21 cellular contexts compared by ENCODE assay signal in the genomic region with DNA sequence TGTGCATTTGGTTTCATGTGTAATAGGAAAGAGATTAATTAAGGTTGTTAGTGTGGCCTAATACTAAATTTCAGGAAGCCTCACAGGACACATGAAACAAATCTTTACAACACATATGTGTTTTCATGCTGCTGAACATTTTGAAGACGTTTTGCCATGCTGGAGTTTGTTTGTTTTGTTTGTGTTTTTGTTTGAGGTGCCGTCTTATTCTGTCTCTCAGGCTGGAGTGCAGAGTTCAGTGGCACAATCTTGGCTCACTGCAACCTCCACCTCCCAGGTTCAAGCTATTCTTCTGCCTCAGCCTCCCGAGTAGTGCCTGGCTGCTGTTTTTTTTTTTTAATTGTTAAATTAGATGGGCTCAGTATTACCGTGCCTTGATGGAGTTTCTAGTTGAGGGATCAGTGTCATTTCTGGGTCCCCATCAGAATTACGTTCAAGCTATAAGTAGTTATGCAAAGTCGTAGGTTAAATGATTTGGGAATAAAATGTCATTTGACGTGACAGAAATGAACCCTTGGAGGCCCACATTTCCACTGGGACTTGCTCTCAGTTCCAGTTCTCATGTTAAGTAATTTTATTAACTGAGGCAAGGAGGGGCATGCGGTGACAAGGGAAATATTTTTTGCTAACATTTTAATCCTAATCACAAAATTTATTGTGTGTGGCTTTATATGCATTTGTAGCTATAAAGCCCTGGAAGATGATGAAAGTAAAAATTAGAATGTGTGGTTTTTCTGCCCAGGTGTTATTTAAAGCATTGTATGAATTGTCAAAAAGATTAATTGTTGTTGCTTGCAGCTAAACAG.
DNase-seq lines count a peak whose midpoint lies in the region; FAIRE-seq and TF ChIP-seq lines count a peak whose summit lies in the region.
"Had no signal": no experiment of that assay in that cellular context is flagged by ENCODE, and none has a peak within 500 bp of the region (broad histone marks: within the 10 kb centered on the region; RNA-seq: fewer than 3 reads in every experiment).

No MANE protein-coding gene starts in this region.

- no peak overlapping the region for H2AFZ ChIP-seq in Karpas-422 (ENCODE audit: low read length)

- H3K9ac ChIP-seq in Karpas-422 (ENCODE audit: low read length) (peak overlapping the region; percentile 51), endodermal cell (ENCODE audit: extremely low read depth, low read length, poor library complexity, severe bottlenecking) (no peak overlapping the region)

- no peaks in the 10 kb centered on the region for H3K9me2 ChIP-seq in Karpas-422 (replicated peaks; ENCODE audit: insufficient read depth, low read length)

- peak overlapping the region; percentile 10; the same call in 1 of the 2 replicates for H3K4me3 ChIP-seq in Karpas-422 (ENCODE audit: low read length)
- no peak overlapping the region for H3K4me3 ChIP-seq in endodermal cell (ENCODE audit: low read length)
- no peak overlapping the region for H3K4me3 ChIP-seq in small intestine (ENCODE audit: low read depth in 1 of 2, low read length in 2 of 2)

- 84 to 91% methylated on average over 4 to 7 of the region's 8 CpGs for WGBS in endodermal cell (ENCODE audit: insufficient coverage in 1 of 2, insufficient read length in 1 of 2), 2 experiments
- 37 to 51% (median 41%) methylated on average over 8 of the region's 8 CpGs for WGBS in small intestine, 3 donors

- H3K4me2 ChIP-seq in Karpas-422 (ENCODE audit: low read depth, low read length, poor library complexity, severe bottlenecking) = peak overlapping the region; percentile 55

- H3K4me1 Mint-ChIP-seq in endodermal cell (peaks cover 26% of the 10 kb centered on the region), mesothelial cell of epicardium (no peaks in the 10 kb centered on the region)
- peaks cover 8% of the 10 kb centered on the region for H3K4me1 Mint-ChIP-seq in activated CD4-positive, alpha-beta memory T cell treated with anti-CD3 and anti-CD28 coated beads, Interleukin-2, amount 10 ng/mL, durations not matched to agents 7 days and 5 days
- H3K4me1 Mint-ChIP-seq: IgD-negative memory B cell had no signal

- TF ChIP-seq CTCF in endodermal cell (conservative IDR thresholded peaks at IDR 0.05) (no peak), mesothelial cell of epicardium (IDR thresholded peaks at IDR 0.05; ENCODE audit: unreplicated experiment) (no peak)

- H3K27ac Mint-ChIP-seq in endodermal cell = peak overlapping the region; percentile 21
- H3K27ac Mint-ChIP-seq in mesothelial cell of epicardium = no peak overlapping the region
- H3K27ac Mint-ChIP-seq in activated CD4-positive, alpha-beta memory T cell treated with anti-CD3 and anti-CD28 coated beads, Interleukin-2, amount 10 ng/mL, durations not matched to agents 7 days and 5 days = no peak overlapping the region
- H3K27ac Mint-ChIP-seq: CD4-positive, alpha-beta T cell; HFFc6; IgD-negative memory B cell had no signal

- H3K27ac ChIP-seq in Karpas-422 (ENCODE audit: low read length) (peak overlapping the region; percentile 94), endodermal cell (ENCODE audit: low read depth, low read length) (no peak overlapping the region), small intestine (ENCODE audit: low read depth in 1 of 2, low read length in 1 of 2) (no peak overlapping the region)
- H3K27ac ChIP-seq: C4-2B had no signal

- FAIRE-seq in H54 (lab: Jason Lieb, UNC) = peak; percentile 30
- FAIRE-seq in small intestine (lab: Jason Lieb, UNC) = no peak
- FAIRE-seq: A204.1, H1, HTR-8/SVneo had no signal

- H3K27me3 ChIP-seq in Karpas-422 (ENCODE audit: low read length) = no peaks in the 10 kb centered on the region
- no peaks in the 10 kb centered on the region for H3K27me3 ChIP-seq in endodermal cell (ENCODE audit: control insufficient read depth, insufficient read depth, low read length, poor library complexity, severe bottlenecking)
- H3K27me3 ChIP-seq in small intestine (ENCODE audit: control insufficient read depth in 2 of 2, insufficient read depth in 2 of 2, low read length in 2 of 2) = no peaks in the 10 kb centered on the region
- H3K27me3 ChIP-seq: BE2C had no signal

- no peaks in the 10 kb centered on the region for H3K36me3 ChIP-seq in Karpas-422 (ENCODE audit: insufficient read depth, low read length)
- H3K36me3 ChIP-seq in endodermal cell (ENCODE audit: control insufficient read depth, insufficient read depth, low read length) = no peaks in the 10 kb centered on the region
- no peaks in the 10 kb centered on the region for H3K36me3 ChIP-seq in small intestine (ENCODE audit: control insufficient read depth in 2 of 2, insufficient read depth in 2 of 2, low read length in 2 of 2)
- H3K36me3 ChIP-seq: BE2C had no signal

- H3K79me2 ChIP-seq in Karpas-422 (ENCODE audit: low read length) = no peaks in the 10 kb centered on the region

- no peak for DNase-seq in H54 (ENCODE audit: insufficient read length, low spot score)
- peak; percentile 95 for DNase-seq in Karpas-422
- DNase-seq in endodermal cell = no peak
- DNase-seq in small intestine = peak; percentile 30
- no peak for DNase-seq in mesothelial cell of epicardium (ENCODE audit: low spot score in 2 of 2, unreplicated experiment in 2 of 2)
- DNase-seq in activated CD4-positive, alpha-beta memory T cell treated with anti-CD3 and anti-CD28 coated beads, Interleukin-2, amount 10 ng/mL, durations not matched to agents 7 days and 5 days = no peak
- no peak for DNase-seq in islet precursor cell
- DNase-seq: ACHN; BE2C; CD4-positive, alpha-beta T cell; DMS153; DMS79; GDM1; HCEC 1CT; HFFc6; KBM-7 had no signal

- H4K20me1 ChIP-seq in Karpas-422 (ENCODE audit: insufficient read depth, low read depth, low read length) = no peaks in the 10 kb centered on the region

- TF ChIP-seq POLR2A in H54 (IDR thresholded peaks at IDR 0.05; ENCODE audit: low read depth, low read length) = no peak

- H3K4me3 Mint-ChIP-seq in endodermal cell (no peak overlapping the region), mesothelial cell of epicardium (no peak overlapping the region)
- H3K4me3 Mint-ChIP-seq in activated CD4-positive, alpha-beta memory T cell treated with anti-CD3 and anti-CD28 coated beads, Interleukin-2, amount 10 ng/mL, durations not matched to agents 7 days and 5 days = no peak overlapping the region
- H3K4me3 Mint-ChIP-seq: CD4-positive, alpha-beta T cell; HFFc6 had no signal

- H3K9me3 Mint-ChIP-seq in endodermal cell (no peaks in the 10 kb centered on the region), mesothelial cell of epicardium (no peaks in the 10 kb centered on the region)
- H3K9me3 Mint-ChIP-seq in activated CD4-positive, alpha-beta memory T cell treated with anti-CD3 and anti-CD28 coated beads, Interleukin-2, amount 10 ng/mL, durations not matched to agents 7 days and 5 days = no peaks in the 10 kb centered on the region
- H3K9me3 Mint-ChIP-seq: CD4-positive, alpha-beta T cell; HFFc6 had no signal

- H3K36me3 Mint-ChIP-seq in endodermal cell (ENCODE audit: low read depth) (no peaks in the 10 kb centered on the region), mesothelial cell of epicardium (no peaks in the 10 kb centered on the region)
- no peaks in the 10 kb centered on the region for H3K36me3 Mint-ChIP-seq in activated CD4-positive, alpha-beta memory T cell treated with anti-CD3 and anti-CD28 coated beads, Interleukin-2, amount 10 ng/mL, durations not matched to agents 7 days and 5 days (ENCODE audit: low read depth)
- H3K36me3 Mint-ChIP-seq: IgD-negative memory B cell had no signal

- peaks cover 63% of the 10 kb centered on the region for H3K4me1 ChIP-seq in Karpas-422 (ENCODE audit: low read length)
- H3K4me1 ChIP-seq in endodermal cell (ENCODE audit: control insufficient read depth, insufficient read depth, low read length) = no peaks in the 10 kb centered on the region
- no peaks in the 10 kb centered on the region for H3K4me1 ChIP-seq in small intestine (ENCODE audit: control insufficient read depth in 2 of 2, insufficient read depth in 1 of 2, low read depth in 1 of 2, low read length in 1 of 2)
- H3K4me1 ChIP-seq: BE2C had no signal

- POLR2A ChIA-PET in activated CD4-positive, alpha-beta memory T cell treated with anti-CD3 and anti-CD28 coated beads, Interleukin-2, amount 10 ng/mL, durations not matched to agents 7 days and 5 days (lab: Charles Lee) = no interaction called here

- CTCF ChIA-PET in activated CD4-positive, alpha-beta memory T cell treated with anti-CD3 and anti-CD28 coated beads, Interleukin-2, amount 10 ng/mL, durations not matched to agents 7 days and 5 days (lab: Charles Lee) = no interaction called here

- H3K27me3 Mint-ChIP-seq in endodermal cell (ENCODE audit: insufficient read depth) = peaks cover 26% of the 10 kb centered on the region
- H3K27me3 Mint-ChIP-seq in mesothelial cell of epicardium (ENCODE audit: low read depth) = peaks cover 25% of the 10 kb centered on the region
- no peaks in the 10 kb centered on the region for H3K27me3 Mint-ChIP-seq in activated CD4-positive, alpha-beta memory T cell treated with anti-CD3 and anti-CD28 coated beads, Interleukin-2, amount 10 ng/mL, durations not matched to agents 7 days and 5 days
- H3K27me3 Mint-ChIP-seq: CD4-positive, alpha-beta T cell; IgD-negative memory B cell had no signal

- H3K9me3 ChIP-seq in Karpas-422 (ENCODE audit: low read length) (no peaks in the 10 kb centered on the region), endodermal cell (ENCODE audit: control insufficient read depth, low read length) (no peaks in the 10 kb centered on the region), small intestine (ENCODE audit: control insufficient read depth, low read depth) (no peaks in the 10 kb centered on the region)
- H3K9me3 ChIP-seq: BE2C had no signal

Comparison
In these comparisons a context has a peak if more than half of its experiments do, and no peak if none do; other contexts are left out.
1. DNase-seq: peak in Karpas-422 (single experiment) and small intestine (single experiment); none in H54 (single experiment), endodermal cell (single experiment), mesothelial cell of epicardium (0 of 2), activated CD4-positive, alpha-beta memory T cell treated with anti-CD3 and anti-CD28 coated beads, Interleukin-2, amount 10 ng/mL, durations not matched to agents 7 days and 5 days (single experiment) and islet precursor cell (single experiment).